In genomic region chr5:146622391-146622790, GRCh38 we compare ENCODE assay signal across 16 cellular contexts.
DNase-seq lines count a peak whose midpoint lies in the region; ATAC-seq, FAIRE-seq and TF ChIP-seq lines count a peak whose summit lies in the region.
"Had no signal": no experiment of that assay in that cellular context is flagged by ENCODE, and none has a peak within 500 bp of the region (broad histone marks: within the 10 kb centered on the region; RNA-seq: fewer than 3 reads in every experiment).

No MANE protein-coding gene starts in this region.

- no peaks in the 10 kb centered on the region for H3K27me3 ChIP-seq in foreskin keratinocyte

- no peaks in the 10 kb centered on the region for H3K4me1 ChIP-seq in foreskin keratinocyte

- DNase-seq in AG10803 (ENCODE audit: low read depth) (no peak), SK-MEL-5 (ENCODE audit: low read depth, low spot score) (peak; percentile 34), foreskin keratinocyte (no peak), T-helper 2 cell (no peak), amygdala (lab: John Stamatoyannopoulos, UW) (no peak), GM12892 (ENCODE audit: insufficient read length) (no peak)
- DNase-seq: activated CD4-positive, alpha-beta memory T cell treated with anti-CD3 and anti-CD28 coated beads for 36 hours; activated naive CD8-positive, alpha-beta T cell treated with anti-CD3 and anti-CD28 coated beads for 36 hours; CD4-positive, alpha-beta T cell; effector CD8-positive, alpha-beta T cell; hippocampal formation; midbrain; retina had no signal

- in situ Hi-C loops in SK-MEL-5 (cut with HindIII; ENCODE audit: low pct_unique_long_range_greater_than_20kb, low sequenced_read_pairs), result no loop called here

- TF ChIP-seq CTCF in AG10803 (conservative IDR thresholded peaks at IDR 0.05; ENCODE audit: low read length) (peak; percentile 25), GM12875 (IDR thresholded peaks at IDR 0.05; ENCODE audit: borderline replicate concordance, insufficient read depth, low read depth, low read length) (peak; percentile 26; the same call in 1 of the 2 replicates), foreskin keratinocyte (conservative IDR thresholded peaks at IDR 0.05) (peak; percentile 46)

- H3K4me3 ChIP-seq in AG10803 (ENCODE audit: low read length) (no peak overlapping the region), GM12875 (ENCODE audit: low read depth, low read length) (no peak overlapping the region)
- H3K4me3 ChIP-seq: SK-N-MC had no signal

- FAIRE-seq in GM12892 (lab: Jason Lieb, UNC), result no peak

- TF ChIP-seq POLR2A in GM12892 (IDR thresholded peaks at IDR 0.05; ENCODE audit: low read depth, low read length), result no peak

- ATAC-seq in foreskin keratinocyte (peak; percentile 35), HG02571 (IDR thresholded peaks at IDR 0.05; ENCODE audit: unreplicated experiment) (no peak)

- H3K27ac ChIP-seq in foreskin keratinocyte, result no peak overlapping the region
- H3K27ac ChIP-seq: SK-N-MC had no signal
